23 cellular contexts compared by ENCODE assay signal in the genomic region with DNA sequence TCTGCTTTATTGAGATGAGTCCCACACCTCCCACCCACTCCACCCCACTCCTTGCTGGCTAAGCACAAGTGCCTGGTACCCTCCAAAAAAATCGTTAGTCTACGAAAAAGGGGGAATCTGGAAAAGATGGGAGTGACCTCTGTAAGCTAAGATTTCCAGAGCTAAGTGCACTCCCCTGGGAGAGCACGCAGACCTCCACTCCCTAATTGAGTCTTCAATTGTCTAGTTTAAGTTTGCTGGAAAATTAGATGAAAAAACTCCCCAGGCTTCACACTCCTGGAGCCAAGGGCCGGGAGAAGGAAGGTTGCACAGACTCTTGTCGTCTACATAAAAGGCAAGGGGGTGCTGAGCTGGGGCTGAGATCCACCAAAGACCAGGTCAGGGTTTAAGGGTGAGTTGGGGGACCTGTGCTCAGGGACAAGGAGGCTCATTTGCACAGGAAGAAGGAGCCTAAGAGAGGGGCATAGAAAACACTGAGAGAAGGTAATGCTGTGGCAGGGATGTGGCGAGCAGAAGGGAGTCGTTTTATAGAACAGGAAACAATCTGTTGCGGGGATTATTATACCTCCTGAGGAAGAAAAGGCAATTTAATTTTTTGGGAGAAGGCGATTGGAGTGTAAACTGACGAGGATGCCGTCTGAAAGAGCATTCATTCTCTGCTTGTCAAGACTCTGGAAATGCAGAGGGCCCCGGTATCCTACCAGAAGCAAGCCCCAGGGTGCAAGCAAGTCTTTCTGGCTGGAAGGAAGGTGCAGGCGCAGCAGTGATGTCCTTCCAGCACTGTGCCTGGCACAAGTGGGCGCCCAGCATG.
"Had no signal": no experiment of that assay in that cellular context is flagged by ENCODE, and none has a peak within 500 bp of the region (broad histone marks: within the 10 kb centered on the region; RNA-seq: fewer than 3 reads in every experiment).

No MANE protein-coding gene starts in this region.

- H3K4me1 ChIP-seq: gastrocnemius medialis, pancreas had no signal

- H3K36me3 Mint-ChIP-seq: activated naive CD8-positive, alpha-beta T cell treated with anti-CD3 and anti-CD28 coated beads, Interleukin-2, amount 10 ng/mL, durations not matched to agents 7 days and 5 days; naive thymus-derived CD4-positive, alpha-beta T cell had no signal

- H3K27me3 ChIP-seq: esophagus muscularis mucosa, heart left ventricle, pancreas, thyroid gland had no signal

- H3K4me3 ChIP-seq: esophagus muscularis mucosa, gastrocnemius medialis, heart left ventricle, pancreas, thyroid gland had no signal

- H3K27ac Mint-ChIP-seq: activated naive CD8-positive, alpha-beta T cell treated with anti-CD3 and anti-CD28 coated beads, Interleukin-2, amount 10 ng/mL, durations not matched to agents 7 days and 5 days; naive thymus-derived CD4-positive, alpha-beta T cell; stimulated activated naive CD8-positive, alpha-beta T cell treated with anti-CD3 and anti-CD28 coated beads, Interleukin-15, Interleukin-2, amounts not matched to agents 100 ng/mL and 50 ng/mL, for 24 hours had no signal

- H3K9me3 ChIP-seq: esophagus muscularis mucosa, gastrocnemius medialis, heart left ventricle, pancreas, thyroid gland had no signal

- H3K36me3 ChIP-seq: esophagus muscularis mucosa, gastrocnemius medialis, heart left ventricle, pancreas, thyroid gland had no signal

- DNase-seq: activated CD4-positive, alpha-beta T cell treated with anti-CD3 and anti-CD28 coated beads, Interleukin-2, amount 50 U/mL, for 4 hours; activated CD8-positive, alpha-beta memory T cell treated with anti-CD3 and anti-CD28 coated beads for 24 hours; activated CD8-positive, alpha-beta memory T cell treated with anti-CD3 and anti-CD28 coated beads, Interleukin-2, amount 50 U/mL, for 4 hours; activated naive CD4-positive, alpha-beta T cell treated with Interleukin-2 at 50 U/mL for 16 hours; activated naive CD8-positive, alpha-beta T cell treated with anti-CD3 and anti-CD28 coated beads, Interleukin-2, amount 10 ng/mL, durations not matched to agents 7 days and 5 days; activated T-cell treated with anti-CD3 and anti-CD28 coated beads, Interleukin-2, amount 50 U/mL, for 48 hours; amygdala; dermis blood vessel endothelial cell; effector CD8-positive, alpha-beta T cell; gastrocnemius medialis; heart left ventricle; islet precursor cell; left cardiac atrium; mesendoderm; naive thymus-derived CD4-positive, alpha-beta T cell; pancreas; right cardiac atrium; stimulated activated CD4-positive, alpha-beta T cell treated with anti-CD3 and anti-CD28 coated beads, Interleukin-12 subunit alpha, Interleukin-12 subunit beta, amount 100 ng/mL, for 4 hours; substantia nigra; thyroid gland had no signal

- ATAC-seq: gastrocnemius medialis; heart left ventricle; left cardiac atrium; naive thymus-derived CD4-positive, alpha-beta T cell; pancreas; right cardiac atrium; SK-N-SH treated with all-trans-retinoic acid at 6 μM for 48 hours had no signal

- H3K9me3 Mint-ChIP-seq: activated naive CD8-positive, alpha-beta T cell treated with anti-CD3 and anti-CD28 coated beads, Interleukin-2, amount 10 ng/mL, durations not matched to agents 7 days and 5 days; naive thymus-derived CD4-positive, alpha-beta T cell; stimulated activated naive CD8-positive, alpha-beta T cell treated with anti-CD3 and anti-CD28 coated beads, Interleukin-15, Interleukin-2, amounts not matched to agents 100 ng/mL and 50 ng/mL, for 24 hours had no signal

- H3K27ac ChIP-seq: esophagus muscularis mucosa, gastrocnemius medialis, heart left ventricle, pancreas, thyroid gland had no signal

- H3K4me3 Mint-ChIP-seq: activated naive CD8-positive, alpha-beta T cell treated with anti-CD3 and anti-CD28 coated beads, Interleukin-2, amount 10 ng/mL, durations not matched to agents 7 days and 5 days; naive thymus-derived CD4-positive, alpha-beta T cell; stimulated activated naive CD8-positive, alpha-beta T cell treated with anti-CD3 and anti-CD28 coated beads, Interleukin-15, Interleukin-2, amounts not matched to agents 100 ng/mL and 50 ng/mL, for 24 hours had no signal
